35 cellular contexts compared by ENCODE assay signal in genomic region chr13:19061278-19061677, GRCh38.
"Had no signal": no experiment of that assay in that cellular context is flagged by ENCODE, and none has a peak within 500 bp of the region (broad histone marks: within the 10 kb centered on the region; RNA-seq: fewer than 3 reads in every experiment).

No MANE protein-coding gene starts in this region.

- H3K36me3 ChIP-seq: MG63 had no signal

- H3K4me3 ChIP-seq: MG63 had no signal

- DNase-seq: Karpas-422, Kasumi-1, MG63, MM.1S, MV-4-11, NCI-H1048, NCI-H1092, NCI-H1092 treated with DMSO at 0.1 percent for 48 hours, NCI-H1105, NCI-H1105 treated with DMSO at 0.1 percent for 48 hours, NCI-H1417, NCI-H1417 treated with DMSO at 0.1 percent for 48 hours, NCI-H1436, NCI-H1436 treated with DMSO at 0.1 percent for 48 hours, NCI-H146, NCI-H1694, NCI-H1694 treated with DMSO at 0.1 percent for 48 hours, NCI-H187, NCI-H187 treated with DMSO at 0.1 percent for 48 hours, NCI-H1930, NCI-H2029, NCI-H2029 treated with DMSO at 0.1 percent for 48 hours, NCI-H2081, NCI-H2081 treated with DMSO at 0.1 percent for 48 hours, NCI-H2107, NCI-H2171, NCI-H2171 treated with DMSO at 0.1 percent for 48 hours, NCI-H2227 treated with DMSO at 0.1 percent for 48 hours, NCI-H226, NCI-H446, NCI-H446 treated with DMSO at 0.1 percent for 48 hours, NCI-H510A, NCI-H510A treated with DMSO at 0.1 percent for 48 hours, NCI-H524, NCI-H524 treated with DMSO at 0.1 percent for 48 hours had no signal

- H3K27me3 ChIP-seq: MG63 had no signal

- H3K9me3 ChIP-seq: MG63 had no signal
